27 cellular contexts compared by ENCODE assay signal in genomic region chr1:109595540-109595939, GRCh38. TPM values are rescaled to one million over a fixed set of nuclear protein-coding genes. Genes with fewer than 3 reads are reported as not detected.
DNase-seq lines count a peak whose midpoint lies in the region; ATAC-seq, FAIRE-seq and TF ChIP-seq lines count a peak whose summit lies in the region.
"Had no signal": no experiment of that assay in that cellular context is flagged by ENCODE, and none has a peak within 500 bp of the region (broad histone marks: within the 10 kb centered on the region; RNA-seq: fewer than 3 reads in every experiment).

No MANE protein-coding gene starts in this region.

- peaks cover 10% of the 10 kb centered on the region for H3K4me1 ChIP-seq in fibroblast of lung (ENCODE audit: control insufficient read depth, extremely low read depth, insufficient read depth, low read length)
- peaks cover 8% of the 10 kb centered on the region for H3K4me1 ChIP-seq in mesenchymal stem cell (ENCODE audit: control insufficient read depth, insufficient read depth, low read depth, low read length)
- H3K4me1 ChIP-seq: HAP-1 had no signal

- peaks cover 1 to 18% of the 10 kb centered on the region in 2 donors for H3K36me3 Mint-ChIP-seq in activated T-cell treated with anti-CD3 and anti-CD28 coated beads, Interleukin-2, amount 50 U/mL, for 72 hours (ENCODE audit: insufficient read depth in 2 of 2)
- peaks cover 32% of the 10 kb centered on the region for H3K36me3 Mint-ChIP-seq in activated T-helper 1 cell treated with anti-CD3 and anti-CD28 coated beads, Interleukin-12 subunit alpha, Interleukin-12 subunit beta, Interleukin-2, Interleukin-4 antibody, amounts not matched to agents 30 ng/mL and 10 ng/mL and 1 ng/mL, durations not matched to agents 14 hours and 24 hours and 36 hours (ENCODE audit: low read depth)

- H2BK120ac ChIP-seq in mesenchymal stem cell (ENCODE audit: low read depth, low read length) = no peak overlapping the region

- no peak for ATAC-seq in GM21619 (IDR thresholded peaks at IDR 0.05; ENCODE audit: unreplicated experiment)
- ATAC-seq in activated T-cell treated with anti-CD3 and anti-CD28 coated beads, Interleukin-2, amount 50 U/mL, for 72 hours (replicated peaks in 1 of 2) = no peak
- ATAC-seq: K562; left lobe of liver; naive thymus-derived CD8-positive, alpha-beta T cell; right cardiac atrium; SK-N-SH treated with all-trans-retinoic acid at 6 μM for 48 hours had no signal

- peak overlapping the region; percentile 22 for H2BK5ac ChIP-seq in mesenchymal stem cell (ENCODE audit: low read depth, low read length, poor library complexity, severe bottlenecking)

- H3K27ac Mint-ChIP-seq in activated T-cell treated with anti-CD3 and anti-CD28 coated beads, Interleukin-2, amount 50 U/mL, for 72 hours = no peak overlapping the region
- no peak overlapping the region for H3K27ac Mint-ChIP-seq in activated T-helper 1 cell treated with anti-CD3 and anti-CD28 coated beads, Interleukin-12 subunit alpha, Interleukin-12 subunit beta, Interleukin-2, Interleukin-4 antibody, amounts not matched to agents 30 ng/mL and 10 ng/mL and 1 ng/mL, durations not matched to agents 14 hours and 24 hours and 36 hours

- no peak overlapping the region for H3K23ac ChIP-seq in mesenchymal stem cell (ENCODE audit: low read length in 2 of 2)

- H3K36me3 ChIP-seq in fibroblast of lung (ENCODE audit: control insufficient read depth, insufficient read depth, low read length) (peaks cover 2% of the 10 kb centered on the region), mesenchymal stem cell (ENCODE audit: control insufficient read depth in 1 of 2, insufficient read depth in 2 of 2, low read depth in 1 of 2, low read length in 2 of 2) (peaks cover 2 to 97% of the 10 kb centered on the region in 2 experiments)

- H2AFZ ChIP-seq in fibroblast of lung (ENCODE audit: low read length) (no peak overlapping the region), mesenchymal stem cell (ENCODE audit: low read depth, low read length) (no peak overlapping the region)

- H3K4me3 Mint-ChIP-seq in activated T-cell treated with anti-CD3 and anti-CD28 coated beads, Interleukin-2, amount 50 U/mL, for 72 hours = no peak overlapping the region
- no peak overlapping the region for H3K4me3 Mint-ChIP-seq in activated T-helper 1 cell treated with anti-CD3 and anti-CD28 coated beads, Interleukin-12 subunit alpha, Interleukin-12 subunit beta, Interleukin-2, Interleukin-4 antibody, amounts not matched to agents 30 ng/mL and 10 ng/mL and 1 ng/mL, durations not matched to agents 14 hours and 24 hours and 36 hours
- H3K4me3 Mint-ChIP-seq: CD4-positive, CD25-positive, alpha-beta regulatory T cell; mesothelial cell of epicardium; naive thymus-derived CD8-positive, alpha-beta T cell had no signal

- peak; percentile 56 for DNase-seq in EL
- DNase-seq in amniotic epithelial cell (ENCODE audit: low read depth) = peak; percentile 52
- DNase-seq in fibroblast of lung (ENCODE audit: low read depth in 2 of 2) = peak; percentile 41 to 52
- DNase-seq in mesenchymal stem cell = peak; percentile 61
- DNase-seq in GM12892 (ENCODE audit: insufficient read length) = no peak
- no peak for DNase-seq in activated T-cell treated with anti-CD3 and anti-CD28 coated beads, Interleukin-2, amount 50 U/mL, for 72 hours
- no peak for DNase-seq in activated T-helper 1 cell treated with anti-CD3 and anti-CD28 coated beads, Interleukin-12 subunit alpha, Interleukin-12 subunit beta, Interleukin-2, Interleukin-4 antibody, amounts not matched to agents 30 ng/mL and 10 ng/mL and 1 ng/mL, durations not matched to agents 14 hours and 24 hours and 36 hours (ENCODE audit: low spot score)
- DNase-seq: activated CD8-positive, alpha-beta memory T cell treated with anti-CD3 and anti-CD28 coated beads, Interleukin-2, amount 50 U/mL, for 48 hours; activated gamma-delta T cell; CD4-positive, CD25-positive, alpha-beta regulatory T cell; DMS 273 treated with DMSO at 0.1 percent for 48 hours; GDM1; MM.1S; naive thymus-derived CD8-positive, alpha-beta T cell; NCI-H1436 treated with DMSO at 0.1 percent for 48 hours; NCI-H524 treated with DMSO at 0.1 percent for 48 hours; right cardiac atrium had no signal

- no peak overlapping the region for H3K9ac ChIP-seq in fibroblast of lung (ENCODE audit: insufficient read depth, low read length)
- H3K9ac ChIP-seq in mesenchymal stem cell (ENCODE audit: low read length) = no peak overlapping the region

- no peak overlapping the region for H2BK15ac ChIP-seq in mesenchymal stem cell (ENCODE audit: low read depth, poor library complexity, severe bottlenecking)

- no peaks in the 10 kb centered on the region for H3K4me1 Mint-ChIP-seq in activated T-cell treated with anti-CD3 and anti-CD28 coated beads, Interleukin-2, amount 50 U/mL, for 72 hours (ENCODE audit: low read depth)
- H3K4me1 Mint-ChIP-seq in activated T-helper 1 cell treated with anti-CD3 and anti-CD28 coated beads, Interleukin-12 subunit alpha, Interleukin-12 subunit beta, Interleukin-2, Interleukin-4 antibody, amounts not matched to agents 30 ng/mL and 10 ng/mL and 1 ng/mL, durations not matched to agents 14 hours and 24 hours and 36 hours (ENCODE audit: low read depth) = no peaks in the 10 kb centered on the region
- H3K4me1 Mint-ChIP-seq: naive thymus-derived CD8-positive, alpha-beta T cell had no signal

- no peaks in the 10 kb centered on the region for H3K27me3 ChIP-seq in fibroblast of lung (ENCODE audit: control insufficient read depth, insufficient read depth, low read length)
- H3K27me3 ChIP-seq in mesenchymal stem cell (ENCODE audit: control insufficient read depth in 1 of 2, insufficient read depth in 1 of 2, low read length in 2 of 2) = no peaks in the 10 kb centered on the region
- H3K27me3 ChIP-seq: cardiac muscle cell had no signal

- no peak overlapping the region for H3K4ac ChIP-seq in mesenchymal stem cell (ENCODE audit: low read depth in 1 of 2, low read length in 2 of 2)

- no peak overlapping the region for H3K18ac ChIP-seq in mesenchymal stem cell (ENCODE audit: low read depth in 1 of 2, low read length in 2 of 2)

- WGBS in mesenchymal stem cell = 64% methylated on average over 2 of the region's 2 CpGs

- H3K4me2 ChIP-seq in fibroblast of lung (ENCODE audit: extremely low read depth, insufficient read depth, low read length) (peak overlapping the region; percentile 58), mesenchymal stem cell (ENCODE audit: low read length, poor library complexity, severe bottlenecking) (no peak overlapping the region)

- no peak overlapping the region for H2BK12ac ChIP-seq in mesenchymal stem cell (ENCODE audit: low read length in 2 of 2)

- H3K4me3 ChIP-seq in fibroblast of lung (replicated peaks in 1 of 4; ENCODE audit: control extremely low read depth in 1 of 4, insufficient read depth in 1 of 4, low read depth in 3 of 4, low read length in 4 of 4) = no peak overlapping the region
- no peak overlapping the region for H3K4me3 ChIP-seq in mesenchymal stem cell (ENCODE audit: insufficient read depth in 1 of 2, low read depth in 1 of 2, low read length in 2 of 2)
- H3K4me3 ChIP-seq: cardiac muscle cell, HAP-1, K562 had no signal

- H3K79me1 ChIP-seq in mesenchymal stem cell (replicated peaks; ENCODE audit: low read length, poor library complexity, severe bottlenecking) = peaks cover 6% of the 10 kb centered on the region

- TF ChIP-seq POLR2A in GM12892 (IDR thresholded peaks at IDR 0.05; ENCODE audit: low read depth, low read length) = no peak

- no peaks in the 10 kb centered on the region for H3K79me2 ChIP-seq in fibroblast of lung (ENCODE audit: control insufficient read depth, insufficient read depth, low read length)

- H3K9me3 Mint-ChIP-seq in activated T-cell treated with anti-CD3 and anti-CD28 coated beads, Interleukin-2, amount 50 U/mL, for 72 hours = no peaks in the 10 kb centered on the region
- H3K9me3 Mint-ChIP-seq in activated T-helper 1 cell treated with anti-CD3 and anti-CD28 coated beads, Interleukin-12 subunit alpha, Interleukin-12 subunit beta, Interleukin-2, Interleukin-4 antibody, amounts not matched to agents 30 ng/mL and 10 ng/mL and 1 ng/mL, durations not matched to agents 14 hours and 24 hours and 36 hours = no peaks in the 10 kb centered on the region
- H3K9me3 Mint-ChIP-seq: CD4-positive, CD25-positive, alpha-beta regulatory T cell; mesothelial cell of epicardium; naive thymus-derived CD8-positive, alpha-beta T cell had no signal

- peak overlapping the region; percentile 13 for H2AK5ac ChIP-seq in mesenchymal stem cell (ENCODE audit: low read length, severe bottlenecking)

- no peak for TF ChIP-seq CTCF in fibroblast of lung (conservative IDR thresholded peaks at IDR 0.05 in 1 of 2, IDR thresholded peaks at IDR 0.05 in 1 of 2; ENCODE audit: low read depth in 1 of 2, low read length in 2 of 2)

- H3K27ac ChIP-seq in fibroblast of lung (ENCODE audit: insufficient read depth, low read length) = peak overlapping the region; percentile 29
- H3K27ac ChIP-seq in mesenchymal stem cell (ENCODE audit: low read length, poor library complexity, severe bottlenecking) = peak overlapping the region; percentile 90
- H3K27ac ChIP-seq: cardiac muscle cell had no signal

- H4K8ac ChIP-seq in mesenchymal stem cell (ENCODE audit: low read length) = no peak overlapping the region

- intact Hi-C loops in activated T-helper 1 cell treated with anti-CD3 and anti-CD28 coated beads, Interleukin-12 subunit alpha, Interleukin-12 subunit beta, Interleukin-2, Interleukin-4 antibody, amounts not matched to agents 30 ng/mL and 10 ng/mL and 1 ng/mL, durations not matched to agents 14 hours and 24 hours and 36 hours (cut with micrococcal nuclease) = no loop called here

- no peaks in the 10 kb centered on the region for H3K9me3 ChIP-seq in fibroblast of lung (ENCODE audit: control insufficient read depth, insufficient read depth, low read depth, low read length)
- no peaks in the 10 kb centered on the region for H3K9me3 ChIP-seq in mesenchymal stem cell (ENCODE audit: control insufficient read depth, low read length)
- H3K9me3 ChIP-seq: HAP-1 had no signal

- H4K91ac ChIP-seq in mesenchymal stem cell (ENCODE audit: low read length) = no peak overlapping the region

- no peak overlapping the region for H3K14ac ChIP-seq in mesenchymal stem cell (ENCODE audit: low read length in 2 of 2)

- no peaks in the 10 kb centered on the region for H4K20me1 ChIP-seq in fibroblast of lung (ENCODE audit: control insufficient read depth, extremely low read depth, insufficient read depth, low read length)

- FAIRE-seq in GM12892 (lab: Jason Lieb, UNC) = no peak
- FAIRE-seq: K562 had no signal

- no peaks in the 10 kb centered on the region for H3K27me3 Mint-ChIP-seq in activated T-cell treated with anti-CD3 and anti-CD28 coated beads, Interleukin-2, amount 50 U/mL, for 72 hours (ENCODE audit: low read depth)
- H3K27me3 Mint-ChIP-seq in activated T-helper 1 cell treated with anti-CD3 and anti-CD28 coated beads, Interleukin-12 subunit alpha, Interleukin-12 subunit beta, Interleukin-2, Interleukin-4 antibody, amounts not matched to agents 30 ng/mL and 10 ng/mL and 1 ng/mL, durations not matched to agents 14 hours and 24 hours and 36 hours (ENCODE audit: insufficient read depth) = no peaks in the 10 kb centered on the region
- H3K27me3 Mint-ChIP-seq: CD4-positive, CD25-positive, alpha-beta regulatory T cell; naive thymus-derived CD8-positive, alpha-beta T cell had no signal

RNA-seq across cellular contexts. Expression of gene GNAT2, which starts 23.9 kb away (rescaled TPM):
- under 0.01 and 0.17 TPM in 2 replicates for total RNA-seq in fibroblast of lung
- polyA plus RNA-seq in fibroblast of lung = 0.22 and 0.35 TPM in 2 replicates
- 0.14 and 0.24 TPM in 2 replicates for polyA plus RNA-seq in fibroblast of lung (2012)
- polyA minus RNA-seq in fibroblast of lung (ENCODE audit: low replicate concordance) = not detected in 2 replicates
- polyA plus RNA-seq in mesenchymal stem cell (2013, experiment 1 of 2) = 0.08 TPM
- polyA plus RNA-seq in mesenchymal stem cell (2013, experiment 2 of 2) = 0.26 TPM
- polyA plus RNA-seq in GM12892 (2012; ENCODE audit: missing spikeins) = 0.21 TPM
- under 1 TPM; 0.17 to 0.23 TPM for total RNA-seq in activated T-cell treated with anti-CD3 and anti-CD28 coated beads, Interleukin-2, amount 50 U/mL, for 72 hours
- 0.44 and 1.2 TPM in 2 replicates for total RNA-seq in activated T-helper 1 cell treated with anti-CD3 and anti-CD28 coated beads, Interleukin-12 subunit alpha, Interleukin-12 subunit beta, Interleukin-2, Interleukin-4 antibody, amounts not matched to agents 30 ng/mL and 10 ng/mL and 1 ng/mL, durations not matched to agents 14 hours and 24 hours and 36 hours
- total RNA-seq: cardiac muscle cell; CD4-positive, CD25-positive, alpha-beta regulatory T cell; mesothelial cell of epicardium; naive thymus-derived CD8-positive, alpha-beta T cell; osteocyte; right cardiac atrium; RPMI7951; urinary bladder had no signal
- polyA plus RNA-seq: cardiac muscle cell; naive thymus-derived CD8-positive, alpha-beta T cell; right cardiac atrium; urinary bladder had no signal

RNA-seq across cellular contexts. Expression of gene AMPD2, which starts 24.1 kb away (rescaled TPM):
- total RNA-seq in fibroblast of lung = 40.6 and 51.9 TPM in 2 replicates
- polyA plus RNA-seq in fibroblast of lung = 23.0 and 31.1 TPM in 2 replicates
- polyA plus RNA-seq in fibroblast of lung (2012) = 35.9 and 47.2 TPM in 2 replicates
- polyA minus RNA-seq in fibroblast of lung (ENCODE audit: low replicate concordance) = 121 and 148 TPM in 2 replicates
- polyA plus RNA-seq in mesenchymal stem cell (2013, experiment 1 of 2) = 61.6 TPM
- 55.5 TPM for polyA plus RNA-seq in mesenchymal stem cell (2013, experiment 2 of 2)
- polyA plus RNA-seq in GM12892 (2012; ENCODE audit: missing spikeins) = 28.2 TPM
- 10 to 100 TPM; 64.0 to 79.2 TPM for total RNA-seq in activated T-cell treated with anti-CD3 and anti-CD28 coated beads, Interleukin-2, amount 50 U/mL, for 72 hours
- total RNA-seq in activated T-helper 1 cell treated with anti-CD3 and anti-CD28 coated beads, Interleukin-12 subunit alpha, Interleukin-12 subunit beta, Interleukin-2, Interleukin-4 antibody, amounts not matched to agents 30 ng/mL and 10 ng/mL and 1 ng/mL, durations not matched to agents 14 hours and 24 hours and 36 hours = 92.4 and 100 TPM in 2 replicates

RNA-seq across cellular contexts. Expression of gene GNAI3, which starts 47.1 kb away (rescaled TPM):
- 10.3 and 11.4 TPM in 2 replicates for total RNA-seq in fibroblast of lung
- polyA plus RNA-seq in fibroblast of lung = 12.9 and 14.4 TPM in 2 replicates
- polyA plus RNA-seq in fibroblast of lung (2012) = 9.4 and 9.7 TPM in 2 replicates
- polyA minus RNA-seq in fibroblast of lung (ENCODE audit: low replicate concordance) = 1.8 and 1.9 TPM in 2 replicates
- 6.2 TPM for polyA plus RNA-seq in mesenchymal stem cell (2013, experiment 1 of 2)
- 6.5 TPM for polyA plus RNA-seq in mesenchymal stem cell (2013, experiment 2 of 2)
- polyA plus RNA-seq in GM12892 (2012; ENCODE audit: missing spikeins) = 6.1 TPM
- 10 to 100 TPM in 1 of 2 donors, 1 to 10 TPM in 1; 8.9 to 10.1 TPM for total RNA-seq in activated T-cell treated with anti-CD3 and anti-CD28 coated beads, Interleukin-2, amount 50 U/mL, for 72 hours
- total RNA-seq in activated T-helper 1 cell treated with anti-CD3 and anti-CD28 coated beads, Interleukin-12 subunit alpha, Interleukin-12 subunit beta, Interleukin-2, Interleukin-4 antibody, amounts not matched to agents 30 ng/mL and 10 ng/mL and 1 ng/mL, durations not matched to agents 14 hours and 24 hours and 36 hours = 8.4 and 8.9 TPM in 2 replicates

RNA-seq across cellular contexts. Expression of gene GPR61, which starts 55.9 kb away (rescaled TPM):
- total RNA-seq in fibroblast of lung = 0.26 TPM in 1 of 2 replicates, not detected in the other
- polyA plus RNA-seq in fibroblast of lung = 0.01 TPM in 1 of 2 replicates, not detected in the other
- 0.15 TPM in 1 of 2 replicates, not detected in the other for polyA plus RNA-seq in fibroblast of lung (2012)
- not detected in 2 replicates for polyA minus RNA-seq in fibroblast of lung (ENCODE audit: low replicate concordance)
- polyA plus RNA-seq in mesenchymal stem cell (2013, experiment 1 of 2) = not detected
- not detected for polyA plus RNA-seq in mesenchymal stem cell (2013, experiment 2 of 2)
- polyA plus RNA-seq in GM12892 (2012; ENCODE audit: missing spikeins) = 0.47 TPM
- not detected for total RNA-seq in activated T-cell treated with anti-CD3 and anti-CD28 coated beads, Interleukin-2, amount 50 U/mL, for 72 hours
- total RNA-seq in activated T-helper 1 cell treated with anti-CD3 and anti-CD28 coated beads, Interleukin-12 subunit alpha, Interleukin-12 subunit beta, Interleukin-2, Interleukin-4 antibody, amounts not matched to agents 30 ng/mL and 10 ng/mL and 1 ng/mL, durations not matched to agents 14 hours and 24 hours and 36 hours = not detected in 2 replicates
- total RNA-seq: left lobe of liver, mesothelial cell of epicardium, osteocyte had no signal
- polyA plus RNA-seq: urinary bladder had no signal

Comparison
In these comparisons a context has a peak if more than half of its experiments do, and no peak if none do; other contexts are left out.
1. DNase-seq: peak in EL (single experiment), amniotic epithelial cell (single experiment), fibroblast of lung (2 of 2) and mesenchymal stem cell (single experiment); none in GM12892 (single experiment), activated T-cell treated with anti-CD3 and anti-CD28 coated beads, Interleukin-2, amount 50 U/mL, for 72 hours (0 of 2) and activated T-helper 1 cell treated with anti-CD3 and anti-CD28 coated beads, Interleukin-12 subunit alpha, Interleukin-12 subunit beta, Interleukin-2, Interleukin-4 antibody, amounts not matched to agents 30 ng/mL and 10 ng/mL and 1 ng/mL, durations not matched to agents 14 hours and 24 hours and 36 hours (single experiment).